In the genomic region with DNA sequence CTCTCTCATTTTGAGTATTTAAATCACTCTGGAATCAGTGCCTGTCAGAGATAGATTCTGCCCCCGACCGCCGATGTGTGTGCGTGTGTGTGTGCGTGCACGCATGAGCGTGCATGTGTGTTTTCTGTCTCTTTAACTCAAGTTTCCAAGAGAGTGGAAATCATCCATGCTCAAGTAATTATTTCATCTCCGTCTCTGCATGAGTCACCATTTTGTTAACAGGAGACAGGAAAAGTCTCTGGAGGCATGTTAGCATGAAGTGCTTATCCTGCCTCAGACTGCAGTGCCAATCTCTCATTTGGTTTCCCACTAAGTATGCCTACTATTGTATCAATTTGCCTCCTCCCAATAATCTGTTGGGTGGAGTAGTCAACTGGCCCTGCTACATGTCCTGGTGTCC, we compare ENCODE assay signal across 21 cellular contexts.
DNase-seq lines count a peak whose midpoint lies in the region; ATAC-seq and TF ChIP-seq lines count a peak whose summit lies in the region.
"Had no signal": no experiment of that assay in that cellular context is flagged by ENCODE, and none has a peak within 500 bp of the region (broad histone marks: within the 10 kb centered on the region; RNA-seq: fewer than 3 reads in every experiment).

No MANE protein-coding gene starts in this region.

- in situ Hi-C loops in astrocyte of the cerebellum (cut with HindIII; ENCODE audit: low sequenced_read_pairs) = no loop called here

- no peak overlapping the region for H3K4me3 ChIP-seq in astrocyte of the cerebellum (ENCODE audit: low read depth, low read length)
- H3K4me3 ChIP-seq: GM23248, SJCRH30 had no signal

- TF ChIP-seq CTCF in astrocyte of the cerebellum (IDR thresholded peaks at IDR 0.05; ENCODE audit: low read depth, low read length, missing control alignments) = no peak

- ATAC-seq in GM21447 (IDR thresholded peaks at IDR 0.05; ENCODE audit: unreplicated experiment) = no peak
- ATAC-seq in GM21528 (IDR thresholded peaks at IDR 0.05; ENCODE audit: low FRiP score, unreplicated experiment) = no peak
- ATAC-seq: Panc1, T-cell had no signal

- peak; percentile 1 for DNase-seq in HK-2 (ENCODE audit: unreplicated experiment)
- DNase-seq in astrocyte of the cerebellum (ENCODE audit: low read depth) = peak; percentile 19
- DNase-seq in glomerular visceral epithelial cell (ENCODE audit: extremely low spot score) = peak; percentile 52
- DNase-seq in retina = peak; percentile 43
- no peak for DNase-seq in RKO (ENCODE audit: low spot score)
- DNase-seq in NCI-H2029 treated with DMSO at 0.1 percent for 48 hours (lab: John Stamatoyannopoulos, UW) = no peak
- DNase-seq: CD8-positive, alpha-beta memory T cell; GM23248; H9; HFFc6; KBM-7; NCI-H1092 treated with DMSO at 0.1 percent for 48 hours; NCI-H1694; NCI-H510A; NCI-H748 treated with DMSO at 0.1 percent for 48 hours; NK-92 treated with Interleukin-12 subunit alpha and Interleukin-12 subunit beta, amount 100 ng/mL, for 24 hours; SJCRH30; T-cell had no signal

Comparison
In these comparisons a context has a peak if more than half of its experiments do, and no peak if none do; other contexts are left out.
1. DNase-seq: peak in HK-2 (single experiment), astrocyte of the cerebellum (single experiment), glomerular visceral epithelial cell (single experiment) and retina (single experiment); none in RKO (single experiment) and NCI-H2029 treated with DMSO at 0.1 percent for 48 hours (single experiment).